ENCODE assay signal across 20 cellular contexts in genomic region chr1:155300553-155301329, GRCh38. TPM values are rescaled to one million over a fixed set of nuclear protein-coding genes. Genes with fewer than 3 reads are reported as not detected.
"Had no signal": no experiment of that assay in that cellular context is flagged by ENCODE, and none has a peak within 500 bp of the region (broad histone marks: within the 10 kb centered on the region; RNA-seq: fewer than 3 reads in every experiment).

No MANE protein-coding gene starts in this region.

- H3K36me3 Mint-ChIP-seq: activated naive CD4-positive, alpha-beta T cell treated with anti-CD3 and anti-CD28 coated beads, Interleukin-2, amount 50 U/mL, for 24 hours; mesothelial cell of epicardium; naive B cell; stimulated activated memory B cell treated with anti-CD40 and anti-IgM and Interleukin-4, amounts not matched to agents 10 μg/mL and 1 μg/mL and 100 μg/mL, for 72 hours had no signal

- H3K9me3 Mint-ChIP-seq: activated naive CD4-positive, alpha-beta T cell treated with anti-CD3 and anti-CD28 coated beads, Interleukin-2, amount 50 U/mL, for 24 hours; mesothelial cell of epicardium; stimulated activated memory B cell treated with anti-CD40 and anti-IgM and Interleukin-4, amounts not matched to agents 10 μg/mL and 1 μg/mL and 100 μg/mL, for 72 hours had no signal

- H3K4me3 ChIP-seq: heart right ventricle, lower lobe of right lung, spleen, tibial nerve had no signal

- DNase-seq: activated effector memory CD4-positive, alpha-beta T cell treated with Interleukin-2 at 50 U/mL for 16 hours; central memory CD4-positive, alpha-beta T cell; cortex of kidney; effector CD8-positive, alpha-beta T cell; heart right ventricle; lower lobe of right lung; naive B cell; nucleus accumbens; right cardiac atrium; spleen; stimulated activated CD4-positive, alpha-beta T cell treated with anti-CD3 and anti-CD28 coated beads, Interleukin-1b, Interleukin-23, amount 100 ng/mL, for 48 hours had no signal

- H3K4me1 Mint-ChIP-seq: activated naive CD4-positive, alpha-beta T cell treated with anti-CD3 and anti-CD28 coated beads, Interleukin-2, amount 50 U/mL, for 24 hours had no signal

- H3K4me1 ChIP-seq: lower lobe of right lung, spleen had no signal

- H3K36me3 ChIP-seq: heart right ventricle, lower lobe of right lung, spleen, tibial nerve had no signal

- H3K4me3 Mint-ChIP-seq: activated naive CD4-positive, alpha-beta T cell treated with anti-CD3 and anti-CD28 coated beads, Interleukin-2, amount 50 U/mL, for 24 hours; mesothelial cell of epicardium; naive B cell; stimulated activated memory B cell treated with anti-CD40 and anti-IgM and Interleukin-4, amounts not matched to agents 10 μg/mL and 1 μg/mL and 100 μg/mL, for 72 hours had no signal

- H3K27ac Mint-ChIP-seq: activated naive CD4-positive, alpha-beta T cell treated with anti-CD3 and anti-CD28 coated beads, Interleukin-2, amount 50 U/mL, for 24 hours; mesothelial cell of epicardium; progenitor cell of endocrine pancreas; stimulated activated memory B cell treated with anti-CD40 and anti-IgM and Interleukin-4, amounts not matched to agents 10 μg/mL and 1 μg/mL and 100 μg/mL, for 72 hours had no signal

- H3K9me3 ChIP-seq: heart right ventricle, lower lobe of right lung, spleen, tibial nerve had no signal

- H3K27ac ChIP-seq: heart right ventricle, lower lobe of right lung, spleen, tibial nerve had no signal

RNA-seq across cellular contexts. Expression of gene PKLR, which starts 0.5 kb away (rescaled TPM):
- total RNA-seq: fibroblast of lung; frontal cortex; lower lobe of right lung; right cardiac atrium; subcutaneous adipose tissue; T-helper 2 cell treated with Interferon-gamma antibody and Interleukin-4, amounts not matched to agents 100 ng/mL and 5 ng/mL, for 36 hours had no signal
- polyA plus RNA-seq: fibroblast of lung, heart right ventricle, right cardiac atrium had no signal
